Comparison of ENCODE assay signal across 32 cellular contexts in the genomic region with DNA sequence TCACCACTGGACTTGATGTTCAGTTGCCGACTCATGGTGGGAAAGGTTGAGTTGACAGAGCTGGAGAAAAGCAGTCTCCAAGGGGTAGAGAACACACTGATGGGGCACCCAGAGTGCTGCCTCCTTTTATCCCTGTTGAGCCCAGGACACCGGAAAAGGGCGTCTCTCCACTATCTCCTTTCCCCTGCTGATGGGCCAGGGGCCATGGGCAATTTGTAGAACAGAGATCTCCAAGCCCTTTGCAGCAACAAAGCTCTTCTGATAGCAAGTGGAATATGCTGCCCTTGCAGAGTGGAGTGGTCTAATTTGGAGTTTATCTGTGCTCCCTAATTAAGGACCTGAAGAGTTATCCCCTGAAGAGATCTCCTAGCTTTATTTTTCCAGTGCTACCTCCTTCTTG. TPM values are rescaled to one million over a fixed set of nuclear protein-coding genes. Genes with fewer than 3 reads are reported as not detected.
"Had no signal": no experiment of that assay in that cellular context is flagged by ENCODE, and none has a peak within 500 bp of the region (broad histone marks: within the 10 kb centered on the region; RNA-seq: fewer than 3 reads in every experiment).

KRT74 (minus strand) TSS at position 101 of the 400 bp plus-strand sequence; CDS start at position 35, 66 bp downstream.

- H3K4me3 Mint-ChIP-seq: activated CD4-positive, alpha-beta T cell treated with anti-CD3 and anti-CD28 coated beads for 36 hours; activated CD4-positive, alpha-beta T cell treated with anti-CD3 and anti-CD28 coated beads, Interleukin-2, amount 10 ng/mL, durations not matched to agents 7 days and 5 days; activated CD8-positive, alpha-beta T cell treated with anti-CD3 and anti-CD28 coated beads, Interleukin-2, amount 10 ng/mL, durations not matched to agents 7 days and 5 days; activated naive CD8-positive, alpha-beta T cell; activated naive CD8-positive, alpha-beta T cell treated with anti-CD3 and anti-CD28 coated beads, Interleukin-2, amount 50 U/mL, for 24 hours; activated T-cell treated with anti-CD3 and anti-CD28 coated beads, Interleukin-2, amount 50 U/mL, for 24 hours; brain; T-helper 1 cell treated with Interleukin-12 subunit alpha and Interleukin-12 subunit beta and Interleukin-4 antibody, amounts not matched to agents 30 μg/mL and 1 μg/mL, for 36 hours; T-helper 2 cell treated with Interferon-gamma antibody and Interleukin-4, amounts not matched to agents 5 μg/mL and 100 μg/mL, for 36 hours; WTC11 had no signal

- DNase-seq: activated CD4-positive, alpha-beta T cell treated with anti-CD3 and anti-CD28 coated beads for 36 hours; activated CD4-positive, alpha-beta T cell treated with anti-CD3 and anti-CD28 coated beads, Interleukin-2, amount 10 ng/mL, durations not matched to agents 7 days and 5 days; activated CD4-positive, alpha-beta T cell treated with anti-CD3 and anti-CD28 coated beads, Interleukin-2, amount 50 U/mL, for 48 hours; activated CD8-positive, alpha-beta T cell treated with anti-CD3 and anti-CD28 coated beads, Interleukin-2, amount 10 ng/mL, durations not matched to agents 7 days and 5 days; activated gamma-delta T cell; activated naive CD4-positive, alpha-beta T cell treated with Interleukin-2 at 50 U/mL for 16 hours; activated naive CD8-positive, alpha-beta T cell treated with anti-CD3 and anti-CD28 coated beads, Interleukin-2, amount 50 U/mL, for 24 hours; activated T-cell treated with anti-CD3 and anti-CD28 coated beads, Interleukin-2, amount 50 U/mL, for 24 hours; anterior cingulate cortex; NCI-H1105; NCI-H1436; NCI-H1694; NCI-H2029; NCI-H345; NCI-H524 treated with DMSO at 0.1 percent for 48 hours; NK-92 treated with Interleukin-12 subunit alpha and Interleukin-12 subunit beta, amount 100 ng/mL, for 24 hours; PC-3; Peyer's patch; RPMI8226; SHP77 treated with DMSO at 0.1 percent for 48 hours; SK-N-SH had no signal

- H3K9me3 Mint-ChIP-seq: activated CD4-positive, alpha-beta T cell treated with anti-CD3 and anti-CD28 coated beads, Interleukin-2, amount 10 ng/mL, durations not matched to agents 7 days and 5 days; activated naive CD8-positive, alpha-beta T cell treated with anti-CD3 and anti-CD28 coated beads, Interleukin-2, amount 50 U/mL, for 24 hours; activated T-cell treated with anti-CD3 and anti-CD28 coated beads, Interleukin-2, amount 50 U/mL, for 24 hours; activated T-helper 2 cell treated with anti-CD3 and anti-CD28 coated beads, Interferon-gamma antibody, Interleukin-2, Interleukin-4, amounts not matched to agents 10 μg/mL and 5 μg/mL and 100 μg/mL, durations not matched to agents 14 hours and 24 hours and 36 hours; brain; T-helper 1 cell treated with Interleukin-12 subunit alpha and Interleukin-12 subunit beta and Interleukin-4 antibody, amounts not matched to agents 30 μg/mL and 1 μg/mL, for 36 hours; T-helper 2 cell treated with Interferon-gamma antibody and Interleukin-4, amounts not matched to agents 5 μg/mL and 100 μg/mL, for 36 hours; WTC11 had no signal

- H3K36me3 Mint-ChIP-seq: activated naive CD8-positive, alpha-beta T cell; brain; WTC11 had no signal

- H3K27me3 Mint-ChIP-seq: activated CD4-positive, alpha-beta T cell treated with anti-CD3 and anti-CD28 coated beads for 36 hours; activated naive CD8-positive, alpha-beta T cell had no signal

- ATAC-seq: activated CD4-positive, alpha-beta T cell treated with anti-CD3 and anti-CD28 coated beads for 36 hours; activated CD4-positive, CD25-positive, alpha-beta regulatory T cell treated with anti-CD3 and anti-CD28 coated beads, Interleukin-2, amount 50 U/mL, for 24 hours; activated CD8-positive, alpha-beta T cell treated with anti-CD3 and anti-CD28 coated beads, Interleukin-2, amount 10 ng/mL, durations not matched to agents 7 days and 5 days; activated naive CD8-positive, alpha-beta T cell treated with anti-CD3 and anti-CD28 coated beads, Interleukin-2, amount 50 U/mL, for 24 hours; K562; PC-3; WTC11 had no signal

- H3K4me1 Mint-ChIP-seq: activated CD4-positive, alpha-beta T cell treated with anti-CD3 and anti-CD28 coated beads for 36 hours; activated CD4-positive, alpha-beta T cell treated with anti-CD3 and anti-CD28 coated beads, Interleukin-2, amount 10 ng/mL, durations not matched to agents 7 days and 5 days; activated naive CD8-positive, alpha-beta T cell treated with anti-CD3 and anti-CD28 coated beads, Interleukin-2, amount 50 U/mL, for 24 hours; brain; WTC11 had no signal

- H3K27ac Mint-ChIP-seq: activated CD4-positive, alpha-beta T cell treated with anti-CD3 and anti-CD28 coated beads for 36 hours; activated CD4-positive, alpha-beta T cell treated with anti-CD3 and anti-CD28 coated beads, Interleukin-2, amount 10 ng/mL, durations not matched to agents 7 days and 5 days; activated CD8-positive, alpha-beta T cell treated with anti-CD3 and anti-CD28 coated beads, Interleukin-2, amount 10 ng/mL, durations not matched to agents 7 days and 5 days; activated naive CD8-positive, alpha-beta T cell; activated naive CD8-positive, alpha-beta T cell treated with anti-CD3 and anti-CD28 coated beads, Interleukin-2, amount 50 U/mL, for 24 hours; activated T-cell treated with anti-CD3 and anti-CD28 coated beads, Interleukin-2, amount 50 U/mL, for 24 hours; activated T-helper 2 cell treated with anti-CD3 and anti-CD28 coated beads, Interferon-gamma antibody, Interleukin-2, Interleukin-4, amounts not matched to agents 10 μg/mL and 5 μg/mL and 100 μg/mL, durations not matched to agents 14 hours and 24 hours and 36 hours; brain; T-helper 1 cell treated with Interleukin-12 subunit alpha and Interleukin-12 subunit beta and Interleukin-4 antibody, amounts not matched to agents 30 μg/mL and 1 μg/mL, for 36 hours; T-helper 2 cell treated with Interferon-gamma antibody and Interleukin-4, amounts not matched to agents 5 μg/mL and 100 μg/mL, for 36 hours; WTC11 had no signal

RNA-seq across cellular contexts. Expression of gene KRT74, which starts in this region (rescaled TPM):
- total RNA-seq: activated CD4-positive, alpha-beta T cell treated with anti-CD3 and anti-CD28 coated beads for 36 hours; activated CD8-positive, alpha-beta T cell treated with anti-CD3 and anti-CD28 coated beads, Interleukin-2, amount 10 ng/mL, durations not matched to agents 7 days and 5 days; activated T-helper 2 cell treated with anti-CD3 and anti-CD28 coated beads, Interferon-gamma antibody, Interleukin-2, Interleukin-4, amounts not matched to agents 10 μg/mL and 5 μg/mL and 100 μg/mL, durations not matched to agents 14 hours and 24 hours and 36 hours; K562; MCF 10A; NCI-H460; PC-3; Peyer's patch; SJSA1; WTC11 had no signal
- polyA plus RNA-seq: K562, SK-N-SH had no signal
